ENCODE assay signal across 8 cellular contexts in the genomic region with DNA sequence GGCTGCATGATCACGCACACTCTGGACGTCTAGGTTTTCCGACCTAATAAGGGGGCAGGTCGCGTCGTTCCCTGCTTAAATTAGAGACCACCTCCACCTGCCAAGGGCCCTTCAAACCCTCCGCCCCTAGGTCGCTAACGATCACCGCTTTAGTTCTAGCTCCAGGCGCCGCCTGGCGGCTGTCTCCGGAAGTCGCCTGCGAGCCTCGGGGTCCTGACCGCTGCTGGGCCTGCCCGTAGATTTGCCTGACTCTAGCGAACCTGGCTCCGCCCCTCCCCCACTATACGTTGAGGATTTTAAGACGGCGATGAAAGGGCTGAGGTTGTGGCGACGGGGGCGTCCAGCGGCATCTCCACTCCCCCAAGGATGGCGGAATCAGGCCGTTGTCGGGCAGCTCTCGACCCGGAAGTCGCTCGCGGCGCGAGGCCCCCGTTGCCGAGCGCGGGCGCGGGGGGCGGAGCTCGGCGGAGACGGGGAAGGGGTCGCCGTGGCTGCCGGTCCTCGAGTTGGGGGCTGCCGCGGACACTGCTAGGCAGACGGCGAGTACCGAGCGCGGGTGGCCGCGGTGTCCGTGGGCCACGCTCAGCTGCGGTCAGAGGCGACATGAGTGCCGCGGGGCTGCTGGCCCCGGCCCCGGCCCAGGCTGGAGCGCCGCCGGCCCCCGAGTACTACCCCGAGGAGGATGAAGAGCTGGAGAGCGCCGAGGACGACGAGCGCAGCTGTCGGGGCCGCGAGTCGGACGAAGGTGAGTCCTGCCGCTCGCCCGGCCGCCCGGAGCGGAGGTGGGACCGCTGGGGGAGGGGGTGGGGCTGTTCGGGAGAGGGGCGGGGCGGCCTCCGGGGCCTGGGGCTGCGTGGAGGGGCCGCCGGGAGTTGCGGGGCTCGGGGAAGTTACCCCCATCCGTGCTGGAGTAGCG. TPM values are rescaled to one million over a fixed set of nuclear protein-coding genes. Genes with fewer than 3 reads are reported as not detected.
DNase-seq lines count a peak whose midpoint lies in the region; ATAC-seq lines count a peak whose summit lies in the region.

SUDS3 (plus strand) TSS at position 467 of the 916 bp plus-strand sequence; CDS start at position 604, 137 bp downstream.

- H3K4me1 ChIP-seq in effector memory CD4-positive, alpha-beta T cell (ENCODE audit: control insufficient read depth, insufficient read depth, low read length, poor library complexity, severe bottlenecking) = peaks cover 32% of the 10 kb centered on the region

- H3K4me3 ChIP-seq in effector memory CD4-positive, alpha-beta T cell (ENCODE audit: insufficient read depth, low read depth, low read length, poor library complexity, severe bottlenecking) = peak within 1 kb of the TSS; percentile 93

- H3K27ac ChIP-seq in effector memory CD4-positive, alpha-beta T cell (ENCODE audit: insufficient read depth, low read length, poor library complexity, severe bottlenecking) = peak within 1 kb of the TSS; percentile 94

- peaks cover 16% of the 10 kb centered on the region for H3K36me3 ChIP-seq in effector memory CD4-positive, alpha-beta T cell (ENCODE audit: control insufficient read depth, insufficient read depth, low read length)

- no peaks in the 10 kb centered on the region for H3K9me3 ChIP-seq in effector memory CD4-positive, alpha-beta T cell (ENCODE audit: control insufficient read depth, low read length)

- DNase-seq in HT1080 (ENCODE audit: low read depth) (peak; percentile 79), NOMO-1 treated with dmso at 0.1 percent for 144 hours (lab: John Stamatoyannopoulos, UW; ENCODE audit: unreplicated experiment) (peak; percentile 76), lung microvascular endothelial cell (ENCODE audit: low read depth in 2 of 2) (peak; percentile 84 to 86)
- peak; percentile 78 to 96 (median 91) for DNase-seq in activated CD8-positive, alpha-beta memory T cell treated with anti-CD3 and anti-CD28 coated beads for 48 hours (ENCODE audit: low read depth in 2 of 3, low spot score in 2 of 3)
- peak; percentile 83 to 88 (median 85) for DNase-seq in effector memory CD4-positive, alpha-beta T cell
- peak; percentile 90 to 95 (median 91) for DNase-seq in stimulated activated CD4-positive, alpha-beta T cell treated with anti-CD3 and anti-CD28 coated beads, TNF-alpha, amount 100 ng/mL, for 4 hours (ENCODE audit: low read depth in 3 of 3)

- no peaks in the 10 kb centered on the region for H3K27me3 ChIP-seq in effector memory CD4-positive, alpha-beta T cell (replicated peaks; ENCODE audit: control insufficient read depth, insufficient read depth, low read length, poor library complexity, severe bottlenecking)

- ATAC-seq in GM18502 (IDR thresholded peaks at IDR 0.05; ENCODE audit: poor library complexity, unreplicated experiment) (peak; percentile 29), GM18517 (IDR thresholded peaks at IDR 0.05; ENCODE audit: unreplicated experiment) (no peak)

RNA-seq across cellular contexts. Expression of gene SUDS3, which starts in this region (rescaled TPM):
- total RNA-seq in HT1080 (2014; rRNA removed; shearing (Covaris generic)) = 22.1 and 33.5 TPM in 2 replicates
- 17.7 and 22.2 TPM in 2 replicates for polyA plus RNA-seq in HT1080 (2015; cell fraction: cytosol; rRNA removed)
- 38.7 and 45.0 TPM in 2 replicates for polyA plus RNA-seq in HT1080 (2015; cell fraction: nucleus; rRNA removed)
- 18.3 and 26.2 TPM in 2 replicates for total RNA-seq in lung microvascular endothelial cell
